In genomic region chr2:68943581-68944568, GRCh38 we compare ENCODE assay signal across 9 cellular contexts. TPM values are rescaled to one million over a fixed set of nuclear protein-coding genes. Genes with fewer than 3 reads are reported as not detected.
DNase-seq lines count a peak whose midpoint lies in the region; ATAC-seq, FAIRE-seq and TF ChIP-seq lines count a peak whose summit lies in the region.
"Had no signal": no experiment of that assay in that cellular context is flagged by ENCODE, and none has a peak within 500 bp of the region (broad histone marks: within the 10 kb centered on the region; RNA-seq: fewer than 3 reads in every experiment).

No MANE protein-coding gene starts in this region.

- TF ChIP-seq CTCF in foreskin fibroblast (IDR thresholded peaks at IDR 0.05; ENCODE audit: low read depth, low read length) (peak; percentile 78), type B pancreatic cell (conservative IDR thresholded peaks at IDR 0.05) (peak; percentile 92)

- peaks cover 4% of the 10 kb centered on the region for H3K4me1 Mint-ChIP-seq in activated T-helper 2 cell treated with anti-CD3 and anti-CD28 coated beads, Interferon-gamma antibody, Interleukin-2, Interleukin-4, amounts not matched to agents 10 μg/mL and 5 μg/mL and 100 μg/mL, durations not matched to agents 14 hours and 24 hours and 36 hours (ENCODE audit: low read depth)
- H3K4me1 Mint-ChIP-seq in type B pancreatic cell (ENCODE audit: unreplicated experiment) = peaks cover 5% of the 10 kb centered on the region

- H2AFZ ChIP-seq in neuron (ENCODE audit: low read depth, low read length) = peak overlapping the region; percentile 39

- H3K4me1 ChIP-seq in neuron (ENCODE audit: insufficient read depth, low read length) = no peaks in the 10 kb centered on the region

- no peaks in the 10 kb centered on the region for H3K36me3 ChIP-seq in neuron (ENCODE audit: insufficient read depth, low read length)

- H3K4me3 Mint-ChIP-seq in activated T-helper 2 cell treated with anti-CD3 and anti-CD28 coated beads, Interferon-gamma antibody, Interleukin-2, Interleukin-4, amounts not matched to agents 10 μg/mL and 5 μg/mL and 100 μg/mL, durations not matched to agents 14 hours and 24 hours and 36 hours (ENCODE audit: low read depth) = no peak overlapping the region
- no peak overlapping the region for H3K4me3 Mint-ChIP-seq in type B pancreatic cell

- DNase-seq in GM12891 (ENCODE audit: insufficient read length, low spot score) = peak; percentile 23
- peak; percentile 60 for DNase-seq in M059J (ENCODE audit: low read depth)
- DNase-seq in RPMI7951 (ENCODE audit: low read depth) = peak; percentile 67
- DNase-seq in activated T-helper 2 cell treated with anti-CD3 and anti-CD28 coated beads, Interferon-gamma antibody, Interleukin-2, Interleukin-4, amounts not matched to agents 10 μg/mL and 5 μg/mL and 100 μg/mL, durations not matched to agents 14 hours and 24 hours and 36 hours (ENCODE audit: low spot score) = peak; percentile 35
- peak; percentile 38 to 75 for DNase-seq in foreskin fibroblast
- DNase-seq in type B pancreatic cell (ENCODE audit: extremely low spot score, unreplicated experiment) = no peak

- H3K4me3 ChIP-seq in foreskin fibroblast (ENCODE audit: low read depth in 1 of 2, low read length in 2 of 2) (no peak overlapping the region), neuron (ENCODE audit: low read length) (no peak overlapping the region)

- no peaks in the 10 kb centered on the region for H3K9me3 Mint-ChIP-seq in activated T-helper 2 cell treated with anti-CD3 and anti-CD28 coated beads, Interferon-gamma antibody, Interleukin-2, Interleukin-4, amounts not matched to agents 10 μg/mL and 5 μg/mL and 100 μg/mL, durations not matched to agents 14 hours and 24 hours and 36 hours
- no peaks in the 10 kb centered on the region for H3K9me3 Mint-ChIP-seq in type B pancreatic cell

- ATAC-seq in HG03039 (IDR thresholded peaks at IDR 0.05; ENCODE audit: unreplicated experiment) = no peak

- H3K27me3 Mint-ChIP-seq in activated T-helper 2 cell treated with anti-CD3 and anti-CD28 coated beads, Interferon-gamma antibody, Interleukin-2, Interleukin-4, amounts not matched to agents 10 μg/mL and 5 μg/mL and 100 μg/mL, durations not matched to agents 14 hours and 24 hours and 36 hours (ENCODE audit: low read depth) = peaks cover 59% of the 10 kb centered on the region
- H3K27me3 Mint-ChIP-seq in type B pancreatic cell = peaks cover 26% of the 10 kb centered on the region

- no peaks in the 10 kb centered on the region for H3K9me3 ChIP-seq in neuron (ENCODE audit: low read length)

- FAIRE-seq in GM12891 (lab: Jason Lieb, UNC) = peak; percentile 76

- intact Hi-C loops in activated T-helper 2 cell treated with anti-CD3 and anti-CD28 coated beads, Interferon-gamma antibody, Interleukin-2, Interleukin-4, amounts not matched to agents 10 μg/mL and 5 μg/mL and 100 μg/mL, durations not matched to agents 14 hours and 24 hours and 36 hours (cut with micrococcal nuclease) = loop anchor here (2.0 to 5.0 kb wide), 2 partner anchors 68 to 363 kb away; partner anchors contain the start of gene ANTXR1

- no peaks in the 10 kb centered on the region for H3K27me3 ChIP-seq in neuron (ENCODE audit: insufficient read depth, low read length)

- no peaks in the 10 kb centered on the region for H3K36me3 Mint-ChIP-seq in activated T-helper 2 cell treated with anti-CD3 and anti-CD28 coated beads, Interferon-gamma antibody, Interleukin-2, Interleukin-4, amounts not matched to agents 10 μg/mL and 5 μg/mL and 100 μg/mL, durations not matched to agents 14 hours and 24 hours and 36 hours (ENCODE audit: low read depth)
- H3K36me3 Mint-ChIP-seq in type B pancreatic cell = peaks cover 4% of the 10 kb centered on the region

- H3K27ac Mint-ChIP-seq in activated T-helper 2 cell treated with anti-CD3 and anti-CD28 coated beads, Interferon-gamma antibody, Interleukin-2, Interleukin-4, amounts not matched to agents 10 μg/mL and 5 μg/mL and 100 μg/mL, durations not matched to agents 14 hours and 24 hours and 36 hours = no peak overlapping the region
- peak overlapping the region; percentile 14 for H3K27ac Mint-ChIP-seq in type B pancreatic cell

- TF ChIP-seq POLR2A in GM12891 (IDR thresholded peaks at IDR 0.05; ENCODE audit: low read depth, low read length) = no peak

TF ChIP-seq in GM12891, 5 proteins besides CTCF, POLR2A, EP300 and RAD21:
- TF ChIP-seq SPI1 (IDR thresholded peaks at IDR 0.05; ENCODE audit: low read depth, low read length) (no peak), POLR2AphosphoS5 (IDR thresholded peaks at IDR 0.05; ENCODE audit: low read depth, low read length) (no peak), PAX5 (IDR thresholded peaks at IDR 0.05; ENCODE audit: insufficient read depth, low read length, severe bottlenecking) (no peak), TAF1 (IDR thresholded peaks at IDR 0.05; ENCODE audit: low read depth, low read length) (no peak), POU2F2 (IDR thresholded peaks at IDR 0.05; ENCODE audit: low read depth, low read length) (no peak)

RNA-seq across cellular contexts. Expression of gene GKN2, which starts 8.8 kb away (rescaled TPM):
- polyA plus RNA-seq in GM12891 (2012; ENCODE audit: low read depth, missing spikeins) = not detected
- total RNA-seq in M059J (2014; rRNA removed; shearing (Covaris generic)) = not detected in 2 replicates
- not detected in 2 replicates for total RNA-seq in RPMI7951 (2014; rRNA removed; shearing (Covaris generic))
- total RNA-seq in activated T-helper 2 cell treated with anti-CD3 and anti-CD28 coated beads, Interferon-gamma antibody, Interleukin-2, Interleukin-4, amounts not matched to agents 10 μg/mL and 5 μg/mL and 100 μg/mL, durations not matched to agents 14 hours and 24 hours and 36 hours = not detected in 2 replicates
- 0.92 TPM in 1 of 2 replicates, not detected in the other for total RNA-seq in type B pancreatic cell (ENCODE audit: low replicate concordance)
- total RNA-seq: skeletal muscle tissue had no signal

RNA-seq across cellular contexts. Expression of gene GKN1, which starts 30.6 kb away (rescaled TPM):
- not detected for polyA plus RNA-seq in GM12891 (2012; ENCODE audit: low read depth, missing spikeins)
- total RNA-seq in M059J (2014; rRNA removed; shearing (Covaris generic)) = not detected in 2 replicates
- total RNA-seq in RPMI7951 (2014; rRNA removed; shearing (Covaris generic)) = not detected in 2 replicates
- not detected in 2 replicates for total RNA-seq in activated T-helper 2 cell treated with anti-CD3 and anti-CD28 coated beads, Interferon-gamma antibody, Interleukin-2, Interleukin-4, amounts not matched to agents 10 μg/mL and 5 μg/mL and 100 μg/mL, durations not matched to agents 14 hours and 24 hours and 36 hours
- 0.36 and 1.7 TPM in 2 replicates for total RNA-seq in type B pancreatic cell (ENCODE audit: low replicate concordance)
- total RNA-seq: skeletal muscle tissue had no signal
